Comparison of ENCODE assay signal across 14 cellular contexts in genomic region chr11:33089776-33090175, GRCh38. TPM values are rescaled to one million over a fixed set of nuclear protein-coding genes. Genes with fewer than 3 reads are reported as not detected.
DNase-seq lines count a peak whose midpoint lies in the region; ATAC-seq, FAIRE-seq and TF ChIP-seq lines count a peak whose summit lies in the region.
"Had no signal": no experiment of that assay in that cellular context is flagged by ENCODE, and none has a peak within 500 bp of the region (broad histone marks: within the 10 kb centered on the region; RNA-seq: fewer than 3 reads in every experiment).

No MANE protein-coding gene starts in this region.

- POLR2A ChIA-PET in HepG2 (lab: Yijun Ruan, JAX), result no interaction called here

- intact Hi-C loops in HepG2 (cut with micrococcal nuclease; ENCODE audit: unreplicated experiment), result no loop called here

- H4K20me1 ChIP-seq in HepG2 (ENCODE audit: insufficient read depth, low read length), result no peaks in the 10 kb centered on the region

- TF ChIP-seq CTCF in fibroblast of the aortic adventitia (IDR thresholded peaks at IDR 0.05; ENCODE audit: insufficient read depth, low read length), result peak; percentile 30
- no peak for TF ChIP-seq CTCF in HepG2 (CRISPR knock-in tag; IDR thresholded peaks at IDR 0.05)

- H3K9ac ChIP-seq in HepG2 (ENCODE audit: insufficient read depth, low read depth, low read length), result no peak overlapping the region

- in situ Hi-C loops in HepG2 (cut with HindIII; ENCODE audit: extremely low pct_ligation_motif_present, low pct_unique_long_range_greater_than_20kb), result no loop called here

- H3K27me3 ChIP-seq in HepG2 (ENCODE audit: control insufficient read depth in 1 of 2, insufficient read depth in 2 of 2, low read length in 2 of 2), result no peaks in the 10 kb centered on the region
- H3K27me3 ChIP-seq: tibial nerve had no signal

- H3K4me2 ChIP-seq in HepG2 (ENCODE audit: low read depth, low read length), result no peak overlapping the region

- CTCF ChIA-PET in HepG2 (lab: Yijun Ruan, JAX; ENCODE audit: low intra/inter-chr PET ratio, low total read pairs), result no interaction called here

- TF ChIP-seq POLR2A in HepG2 (IDR thresholded peaks at IDR 0.05; ENCODE audit: insufficient read depth in 1 of 2, low read depth in 2 of 2, low read length in 2 of 2), result no peak

- no TSS peak for BruUV-seq in HepG2 (replicated peaks; lab: Mats Ljungman, UMichigan)

- ATAC-seq in GM21526 (IDR thresholded peaks at IDR 0.05; ENCODE audit: low FRiP score, unreplicated experiment), result no peak
- no peak for ATAC-seq in HG03095 (IDR thresholded peaks at IDR 0.05; ENCODE audit: unreplicated experiment)
- ATAC-seq in HepG2, result no peak

- H3K79me2 ChIP-seq in HepG2 (ENCODE audit: insufficient read depth, low read length), result no peaks in the 10 kb centered on the region

- H2AFZ ChIP-seq in HepG2 (ENCODE audit: low read length), result no peak overlapping the region

- H3K4me1 ChIP-seq in HepG2 (ENCODE audit: insufficient read depth, low read length), result peaks cover 18% of the 10 kb centered on the region
- H3K4me1 ChIP-seq: tibial nerve had no signal

- TF ChIP-seq EP300 in HepG2 (IDR thresholded peaks at IDR 0.05; ENCODE audit: low read depth in 2 of 2, low read length in 2 of 2) (no peak), HepG2 (CRISPR knock-in tag; IDR thresholded peaks at IDR 0.05; ENCODE audit: borderline replicate concordance) (no peak)

- FAIRE-seq in RCC 7860 (lab: Jason Lieb, UNC) (peak; percentile 10), HepG2 (lab: Jason Lieb, UNC) (no peak)

- peaks cover 3 to 31% of the 10 kb centered on the region in 2 experiments; a peak in 4 of 5 replicates for H3K36me3 ChIP-seq in HepG2 (replicated peaks in 1 of 2; ENCODE audit: control insufficient read depth in 1 of 2, insufficient read depth in 2 of 2, low read length in 2 of 2)

- no peak for TF ChIP-seq RAD21 in HepG2 (CRISPR knock-in tag; IDR thresholded peaks at IDR 0.05)

- no peak overlapping the region for H3K27ac ChIP-seq in HepG2 (ENCODE audit: extremely low read length, insufficient read depth, low read length)
- H3K27ac ChIP-seq: coronary artery, tibial nerve had no signal

- DNase-seq in A172 (ENCODE audit: low spot score) (peak; percentile 26), ELR (ENCODE audit: low read depth) (peak; percentile 7), RCC 7860 (ENCODE audit: low spot score) (no peak), fibroblast of the aortic adventitia (ENCODE audit: low read depth) (peak; percentile 44), DMS114 treated with DMSO at 0.1 percent for 48 hours (lab: John Stamatoyannopoulos, UW; ENCODE audit: unreplicated experiment) (no peak), HepG2 (ENCODE audit: low spot score) (no peak)
- DNase-seq: activated CD8-positive, alpha-beta memory T cell treated with anti-CD3 and anti-CD28 coated beads, Interleukin-2, amount 50 U/mL, for 4 hours; NCI-H2107; occipital lobe had no signal

- no peak overlapping the region for H3K4me3 ChIP-seq in fibroblast of the aortic adventitia (ENCODE audit: low read depth, low read length)
- H3K4me3 ChIP-seq in HepG2 (replicated peaks in 1 of 3; ENCODE audit: insufficient read depth in 1 of 3, low read depth in 2 of 3, low read length in 3 of 3), result no peak overlapping the region
- H3K4me3 ChIP-seq: coronary artery, lung, tibial nerve had no signal

- H3K9me3 ChIP-seq in HepG2 (ENCODE audit: low read length), result no peaks in the 10 kb centered on the region
- H3K9me3 ChIP-seq: tibial nerve had no signal

TF ChIP-seq in HepG2, 621 proteins besides CTCF, POLR2A, EP300 and RAD21 (continues in another document):
- TF ChIP-seq, protein P1, sequence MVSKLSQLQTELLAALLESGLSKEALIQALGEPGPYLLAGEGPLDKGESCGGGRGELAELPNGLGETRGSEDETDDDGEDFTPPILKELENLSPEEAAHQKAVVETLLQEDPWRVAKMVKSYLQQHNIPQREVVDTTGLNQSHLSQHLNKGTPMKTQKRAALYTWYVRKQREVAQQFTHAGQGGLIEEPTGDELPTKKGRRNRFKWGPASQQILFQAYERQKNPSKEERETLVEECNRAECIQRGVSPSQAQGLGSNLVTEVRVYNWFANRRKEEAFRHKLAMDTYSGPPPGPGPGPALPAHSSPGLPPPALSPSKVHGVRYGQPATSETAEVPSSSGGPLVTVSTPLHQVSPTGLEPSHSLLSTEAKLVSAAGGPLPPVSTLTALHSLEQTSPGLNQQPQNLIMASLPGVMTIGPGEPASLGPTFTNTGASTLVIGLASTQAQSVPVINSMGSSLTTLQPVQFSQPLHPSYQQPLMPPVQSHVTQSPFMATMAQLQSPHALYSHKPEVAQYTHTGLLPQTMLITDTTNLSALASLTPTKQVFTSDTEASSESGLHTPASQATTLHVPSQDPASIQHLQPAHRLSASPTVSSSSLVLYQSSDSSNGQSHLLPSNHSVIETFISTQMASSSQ (IDR thresholded peaks at IDR 0.05; ENCODE audit: low read depth), result no peak
- TF ChIP-seq, protein P1 (CRISPR knock-in tag; IDR thresholded peaks at IDR 0.05; ENCODE audit: borderline replicate concordance), result no peak
- TF ChIP-seq, protein P2, sequence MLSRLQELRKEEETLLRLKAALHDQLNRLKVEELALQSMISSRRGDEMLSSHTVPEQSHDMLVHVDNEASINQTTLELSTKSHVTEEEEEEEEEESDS (CRISPR knock-in tag; IDR thresholded peaks at IDR 0.05; ENCODE audit: borderline replicate concordance), result no peak
- TF ChIP-seq ZNF251 (CRISPR knock-in tag; IDR thresholded peaks at IDR 0.05) (no peak), ZNF580 (CRISPR knock-in tag; IDR thresholded peaks at IDR 0.05; ENCODE audit: borderline replicate concordance, low read depth) (no peak), HDAC2 (CRISPR knock-in tag; IDR thresholded peaks at IDR 0.05) (no peak), RELA (CRISPR knock-in tag; IDR thresholded peaks at IDR 0.05) (no peak), ZNF572 (CRISPR knock-in tag; IDR thresholded peaks at IDR 0.05) (no peak), FUBP1 (CRISPR knock-in tag; IDR thresholded peaks at IDR 0.05; ENCODE audit: borderline replicate concordance) (no peak)

RNA-seq across cellular contexts. Expression of gene TCP11L1, which starts 50.4 kb away (rescaled TPM):
- 14.7 and 15.9 TPM in 2 replicates for total RNA-seq in A172 (2014; rRNA removed; shearing (Covaris generic))
- total RNA-seq in fibroblast of the aortic adventitia (ENCODE audit: low replicate concordance) (25.4 and 44.4 TPM in 2 replicates), HepG2 (2016; rRNA removed; fragmentation: Illumina TruSeq; extraction: Trizol) (10.1 and 14.0 TPM in 2 replicates)
- 3.9 and 4.2 TPM in 2 replicates for total RNA-seq in HepG2 (2016; cell fraction: cytosol; rRNA removed; fragmentation: Illumina TruSeq; extraction: Trizol; ENCODE audit: low read depth)
- total RNA-seq in HepG2 (2016; cell fraction: insoluble cytoplasmic fraction; rRNA removed; fragmentation: Illumina TruSeq; extraction: Trizol), result 10.1 and 10.9 TPM in 2 replicates
- total RNA-seq in HepG2 (2016; cell fraction: membrane; rRNA removed; fragmentation: Illumina TruSeq; extraction: Trizol), result 9.8 and 11.8 TPM in 2 replicates
- total RNA-seq in HepG2 (2016; cell fraction: nucleus; rRNA removed; fragmentation: Illumina TruSeq; extraction: Trizol), result 9.6 and 12.5 TPM in 2 replicates
- 7.4 and 7.9 TPM in 2 replicates for polyA plus RNA-seq in HepG2 (2011; rRNA removed)
- polyA plus RNA-seq in HepG2 (2011; cell fraction: cytosol; rRNA removed), result 5.8 and 6.9 TPM in 2 replicates
- polyA plus RNA-seq in HepG2 (2011; cell fraction: nucleus; rRNA removed), result 6.0 and 7.4 TPM in 2 replicates
- 5.4 and 5.9 TPM in 2 replicates for polyA plus RNA-seq in HepG2 (2012)
- polyA plus RNA-seq in HepG2 (2016; cell fraction: cytosol; fragmentation: Illumina TruSeq; extraction: Trizol; ENCODE audit: low read depth), result 4.6 and 4.7 TPM in 2 replicates
- 7.4 and 9.0 TPM in 2 replicates for polyA plus RNA-seq in HepG2 (2016; cell fraction: insoluble cytoplasmic fraction; fragmentation: Illumina TruSeq; extraction: Trizol; ENCODE audit: low read depth)
- 7.2 and 7.3 TPM in 2 replicates for polyA plus RNA-seq in HepG2 (2016; cell fraction: membrane; fragmentation: Illumina TruSeq; extraction: Trizol; ENCODE audit: low read depth)
- polyA plus RNA-seq in HepG2 (2016; cell fraction: nucleus; fragmentation: Illumina TruSeq; extraction: Trizol; ENCODE audit: insufficient read depth, low read depth), result 6.7 and 7.9 TPM in 2 replicates
- 35.7 and 40.8 TPM in 2 replicates for polyA minus RNA-seq in HepG2 (2011; rRNA and poly(A)+ RNA removed; ENCODE audit: low replicate concordance)
- 11.7 and 13.2 TPM in 2 replicates for polyA minus RNA-seq in HepG2 (2011; cell fraction: cytosol; rRNA and poly(A)+ RNA removed)
- 18.0 and 24.1 TPM in 2 replicates for polyA minus RNA-seq in HepG2 (2011; cell fraction: nucleus; rRNA and poly(A)+ RNA removed)

Comparison
In these comparisons a context has a peak if more than half of its experiments do, and no peak if none do; other contexts are left out.
1. DNase-seq: peak in A172 (single experiment), ELR (single experiment) and fibroblast of the aortic adventitia (single experiment); none in RCC 7860 (single experiment), DMS114 treated with DMSO at 0.1 percent for 48 hours (single experiment) and HepG2 (single experiment).